Comparison of ENCODE assay signal across 7 cellular contexts in the genomic region with DNA sequence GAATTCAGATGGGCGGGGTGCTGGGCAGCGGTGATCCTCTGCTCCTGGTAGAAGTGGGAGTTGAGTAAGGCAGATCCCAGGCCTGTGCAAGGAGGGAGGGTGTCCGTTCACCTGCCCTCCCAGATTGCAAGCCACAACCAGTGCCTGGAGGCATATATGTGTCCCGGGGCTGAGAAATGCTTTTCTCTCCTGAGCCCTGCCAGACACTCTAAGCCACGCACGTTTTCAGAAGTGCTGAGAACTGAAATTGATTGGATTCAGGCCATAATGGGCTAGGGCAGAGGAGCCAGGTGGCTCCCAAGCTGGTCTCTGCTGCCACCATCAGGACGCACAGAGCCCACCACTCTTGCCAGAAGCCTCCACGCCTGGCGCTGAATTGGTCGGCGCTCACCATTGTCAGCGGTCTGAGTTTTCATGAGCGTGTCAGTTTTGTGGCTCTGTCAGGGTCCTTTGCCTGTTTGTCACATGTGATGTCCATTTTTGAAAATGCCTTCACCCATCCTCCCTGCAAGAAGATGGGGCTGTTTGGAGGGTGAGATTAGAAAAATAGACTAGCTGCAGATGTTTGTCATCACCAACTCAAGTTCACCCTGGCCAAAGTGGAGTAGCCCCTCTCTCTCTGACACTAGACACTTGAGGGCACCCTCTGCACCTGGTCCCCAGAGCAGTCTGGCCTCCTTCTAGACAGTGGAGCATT. TPM values are rescaled to one million over a fixed set of nuclear protein-coding genes. Genes with fewer than 3 reads are reported as not detected.
DNase-seq lines count a peak whose midpoint lies in the region; TF ChIP-seq lines count a peak whose summit lies in the region.

No MANE protein-coding gene starts in this region.

- POLR2A ChIA-PET in HEK293 (lab: Yijun Ruan, JAX) = no interaction called here

- H3K27ac ChIP-seq in HEK293 (ENCODE audit: extremely low read depth, low read depth, low read length) = no peak overlapping the region
- no peak overlapping the region for H3K27ac ChIP-seq in SK-N-MC
- H3K27ac ChIP-seq in uterus = no peak overlapping the region

- H3K4me3 ChIP-seq in HEK293 (ENCODE audit: low read depth, low read length) (no peak overlapping the region), SK-N-MC (no peak overlapping the region), epithelial cell of esophagus (ENCODE audit: low read length) (no peak overlapping the region), uterus (no peak overlapping the region)

- no peak for TF ChIP-seq POLR2A in uterus (IDR thresholded peaks at IDR 0.05)

- H3K36me3 ChIP-seq in HEK293 (ENCODE audit: control insufficient read depth in 2 of 2, insufficient read depth in 1 of 2, low read length in 2 of 2) (no peaks in the 10 kb centered on the region), SK-N-MC (ENCODE audit: insufficient read depth, low read length) (no peaks in the 10 kb centered on the region), uterus (no peaks in the 10 kb centered on the region)

- H3K9ac ChIP-seq in SK-N-MC (ENCODE audit: insufficient read length) = no peak overlapping the region

- TF ChIP-seq CTCF in GM12873 (IDR thresholded peaks at IDR 0.05; ENCODE audit: insufficient read depth, low read depth, low read length, missing control alignments) (peak; percentile 93), HEK293 (tag by site-specific recombination; IDR thresholded peaks at IDR 0.05) (peak; percentile 73), epithelial cell of esophagus (IDR thresholded peaks at IDR 0.05; ENCODE audit: insufficient read depth, low read depth, low read length, missing control alignments) (peak; percentile 82), uterus (IDR thresholded peaks at IDR 0.05) (peak; percentile 63 to 77 (median 70))

- peak; percentile 89 for DNase-seq in NCI-H1105 (lab: John Stamatoyannopoulos, UW)
- peak; percentile 26 for DNase-seq in SK-N-MC (ENCODE audit: low read depth, low spot score)
- DNase-seq in epithelial cell of esophagus (ENCODE audit: low read depth) = peak; percentile 66
- DNase-seq in middle frontal gyrus (ENCODE audit: extremely low spot score, low spot score) = peak; percentile 59
- peak; percentile 35 to 50 for DNase-seq in uterus

- H3K4me1 ChIP-seq in HEK293 (ENCODE audit: control insufficient read depth, insufficient read depth, low read length) (no peaks in the 10 kb centered on the region), uterus (no peaks in the 10 kb centered on the region)

- H3K9me3 ChIP-seq in HEK293 (ENCODE audit: control insufficient read depth, insufficient read depth, low read depth, low read length) (no peaks in the 10 kb centered on the region), SK-N-MC (ENCODE audit: low read depth, low read length) (no peaks in the 10 kb centered on the region), uterus (no peaks in the 10 kb centered on the region)

- CTCF ChIA-PET in HEK293 (lab: Yijun Ruan, JAX) = interaction anchor here (0.6 to 5.3 kb wide), 9 partner anchors 12 to 658 kb away, joined by 3 to 62 read pairs (median 4); no protein-coding TSS in a partner anchor

- H3K27me3 ChIP-seq in uterus = no peaks in the 10 kb centered on the region

- intact Hi-C loops in uterus (cut with DNase I; ENCODE audit: low total_unique reads) = loop anchor here (10.0 kb wide), 1 partner anchor 650 kb away; no protein-coding TSS in a partner anchor

TF ChIP-seq in HEK293, 187 proteins besides CTCF, POLR2A, EP300 and RAD21 (continues in another document):
- TF ChIP-seq ZNF394 (tag by site-specific recombination; IDR thresholded peaks at IDR 0.05; ENCODE audit: borderline replicate concordance) = no peak
- TF ChIP-seq ZNF571 (tag by site-specific recombination; IDR thresholded peaks at IDR 0.05) = no peak
- TF ChIP-seq, protein P1, sequence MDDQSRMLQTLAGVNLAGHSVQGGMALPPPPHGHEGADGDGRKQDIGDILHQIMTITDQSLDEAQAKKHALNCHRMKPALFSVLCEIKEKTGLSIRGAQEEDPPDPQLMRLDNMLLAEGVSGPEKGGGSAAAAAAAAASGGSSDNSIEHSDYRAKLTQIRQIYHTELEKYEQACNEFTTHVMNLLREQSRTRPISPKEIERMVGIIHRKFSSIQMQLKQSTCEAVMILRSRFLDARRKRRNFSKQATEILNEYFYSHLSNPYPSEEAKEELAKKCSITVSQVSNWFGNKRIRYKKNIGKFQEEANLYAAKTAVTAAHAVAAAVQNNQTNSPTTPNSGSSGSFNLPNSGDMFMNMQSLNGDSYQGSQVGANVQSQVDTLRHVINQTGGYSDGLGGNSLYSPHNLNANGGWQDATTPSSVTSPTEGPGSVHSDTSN (CRISPR knock-in tag; IDR thresholded peaks at IDR 0.05) = no peak
- TF ChIP-seq, protein P2, sequence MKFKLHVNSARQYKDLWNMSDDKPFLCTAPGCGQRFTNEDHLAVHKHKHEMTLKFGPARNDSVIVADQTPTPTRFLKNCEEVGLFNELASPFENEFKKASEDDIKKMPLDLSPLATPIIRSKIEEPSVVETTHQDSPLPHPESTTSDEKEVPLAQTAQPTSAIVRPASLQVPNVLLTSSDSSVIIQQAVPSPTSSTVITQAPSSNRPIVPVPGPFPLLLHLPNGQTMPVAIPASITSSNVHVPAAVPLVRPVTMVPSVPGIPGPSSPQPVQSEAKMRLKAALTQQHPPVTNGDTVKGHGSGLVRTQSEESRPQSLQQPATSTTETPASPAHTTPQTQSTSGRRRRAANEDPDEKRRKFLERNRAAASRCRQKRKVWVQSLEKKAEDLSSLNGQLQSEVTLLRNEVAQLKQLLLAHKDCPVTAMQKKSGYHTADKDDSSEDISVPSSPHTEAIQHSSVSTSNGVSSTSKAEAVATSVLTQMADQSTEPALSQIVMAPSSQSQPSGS (tag by site-specific recombination; IDR thresholded peaks at IDR 0.05; ENCODE audit: low read depth) = no peak
- TF ChIP-seq ZNF701 (tag by site-specific recombination; IDR thresholded peaks at IDR 0.05) = no peak
- TF ChIP-seq KLF8 (tag by site-specific recombination; IDR thresholded peaks at IDR 0.05) = no peak
- TF ChIP-seq, protein P3, sequence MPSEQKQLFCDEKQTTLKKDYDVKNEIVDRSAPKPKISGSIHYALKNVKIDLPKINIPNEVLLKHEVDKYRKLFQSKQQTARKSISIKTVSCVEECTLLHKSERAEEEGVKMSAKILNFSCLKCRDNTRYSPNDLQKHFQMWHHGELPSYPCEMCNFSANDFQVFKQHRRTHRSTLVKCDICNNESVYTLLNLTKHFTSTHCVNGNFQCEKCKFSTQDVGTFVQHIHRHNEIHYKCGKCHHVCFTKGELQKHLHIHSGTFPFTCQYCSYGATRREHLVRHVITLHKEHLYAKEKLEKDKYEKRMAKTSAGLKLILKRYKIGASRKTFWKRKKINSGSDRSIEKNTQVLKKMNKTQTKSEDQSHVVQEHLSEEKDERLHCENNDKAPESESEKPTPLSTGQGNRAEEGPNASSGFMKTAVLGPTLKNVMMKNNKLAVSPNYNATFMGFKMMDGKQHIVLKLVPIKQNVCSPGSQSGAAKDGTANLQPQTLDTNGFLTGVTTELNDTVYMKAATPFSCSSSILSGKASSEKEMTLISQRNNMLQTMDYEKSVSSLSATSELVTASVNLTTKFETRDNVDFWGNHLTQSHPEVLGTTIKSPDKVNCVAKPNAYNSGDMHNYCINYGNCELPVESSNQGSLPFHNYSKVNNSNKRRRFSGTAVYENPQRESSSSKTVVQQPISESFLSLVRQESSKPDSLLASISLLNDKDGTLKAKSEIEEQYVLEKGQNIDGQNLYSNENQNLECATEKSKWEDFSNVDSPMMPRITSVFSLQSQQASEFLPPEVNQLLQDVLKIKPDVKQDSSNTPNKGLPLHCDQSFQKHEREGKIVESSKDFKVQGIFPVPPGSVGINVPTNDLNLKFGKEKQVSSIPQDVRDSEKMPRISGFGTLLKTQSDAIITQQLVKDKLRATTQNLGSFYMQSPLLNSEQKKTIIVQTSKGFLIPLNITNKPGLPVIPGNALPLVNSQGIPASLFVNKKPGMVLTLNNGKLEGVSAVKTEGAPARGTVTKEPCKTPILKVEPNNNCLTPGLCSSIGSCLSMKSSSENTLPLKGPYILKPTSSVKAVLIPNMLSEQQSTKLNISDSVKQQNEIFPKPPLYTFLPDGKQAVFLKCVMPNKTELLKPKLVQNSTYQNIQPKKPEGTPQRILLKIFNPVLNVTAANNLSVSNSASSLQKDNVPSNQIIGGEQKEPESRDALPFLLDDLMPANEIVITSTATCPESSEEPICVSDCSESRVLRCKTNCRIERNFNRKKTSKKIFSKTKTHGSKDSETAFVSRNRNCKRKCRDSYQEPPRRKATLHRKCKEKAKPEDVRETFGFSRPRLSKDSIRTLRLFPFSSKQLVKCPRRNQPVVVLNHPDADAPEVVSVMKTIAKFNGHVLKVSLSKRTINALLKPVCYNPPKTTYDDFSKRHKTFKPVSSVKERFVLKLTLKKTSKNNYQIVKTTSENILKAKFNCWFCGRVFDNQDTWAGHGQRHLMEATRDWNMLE (tag by site-specific recombination; conservative IDR thresholded peaks at IDR 0.05; ENCODE audit: low read depth) = no peak
- TF ChIP-seq ZNF140 (tag by site-specific recombination; IDR thresholded peaks at IDR 0.05) = no peak
- TF ChIP-seq ZNF792 (tag by site-specific recombination; IDR thresholded peaks at IDR 0.05) = no peak
- TF ChIP-seq KLF9 (tag by site-specific recombination; IDR thresholded peaks at IDR 0.05; ENCODE audit: low read depth) = no peak
- no peak for TF ChIP-seq ZNF174 (tag by site-specific recombination; IDR thresholded peaks at IDR 0.05)
- no peak for TF ChIP-seq ZNF837 (tag by site-specific recombination; IDR thresholded peaks at IDR 0.05)
- TF ChIP-seq ZNF654 (tag by site-specific recombination; IDR thresholded peaks at IDR 0.05; ENCODE audit: low read depth) = peak; percentile 86
- TF ChIP-seq GFI1B (tag by site-specific recombination; IDR thresholded peaks at IDR 0.05) = no peak
- no peak for TF ChIP-seq ZNF37A (tag by site-specific recombination; IDR thresholded peaks at IDR 0.05)
- TF ChIP-seq ZNF169 (tag by site-specific recombination; IDR thresholded peaks at IDR 0.05) = no peak
- no peak for TF ChIP-seq ZNF366 (tag by site-specific recombination; conservative IDR thresholded peaks at IDR 0.05)

RNA-seq across cellular contexts. Expression of a gene that starts 15.4 kb away (rescaled TPM):
- total RNA-seq in uterus = not detected

Comparison
In these comparisons a context has a peak if more than half of its experiments do, and no peak if none do; other contexts are left out.
1. DNase-seq: peak in every context shown above with its lines; median percentile 89 in NCI-H1105; 66 in epithelial cell of esophagus; 59 in middle frontal gyrus; 42 in uterus; 26 in SK-N-MC.